ENCODE assay signal across 8 cellular contexts in genomic region chr1:169486281-169486904, GRCh38. TPM values are rescaled to one million over a fixed set of nuclear protein-coding genes. Genes with fewer than 3 reads are reported as not detected.
DNase-seq lines count a peak whose midpoint lies in the region; ATAC-seq, FAIRE-seq and TF ChIP-seq lines count a peak whose summit lies in the region.

No MANE protein-coding gene starts in this region.

- SMC1A ChIA-PET in GM12878 (lab: Charles Lee; ENCODE audit: uncharacterized antibody, unreplicated experiment): interaction anchor here (0.8 to 1.7 kb wide), 8 partner anchors 10 to 1047 kb away, joined by 3 to 8 read pairs (median 3); partner anchors contain the start of genes BLZF1 and CCDC181

- peak overlapping the region; percentile 87 for H3K4me3 Mint-ChIP-seq in Calu3 (ENCODE audit: low read depth, unreplicated experiment)

- BruUV-seq in Calu3 (replicated peaks; lab: Mats Ljungman, UMichigan): TSS peak; percentile 85
- BruUV-seq in GM12878 (replicated peaks; lab: Mats Ljungman, UMichigan): TSS peak; percentile 89

- H4K20me1 ChIP-seq in GM12878 (ENCODE audit: control insufficient read depth, insufficient read depth): no peaks in the 10 kb centered on the region

- TF ChIP-seq EP300 in GM12878 (IDR thresholded peaks at IDR 0.05; ENCODE audit: borderline replicate concordance in 1 of 2, control insufficient read depth in 1 of 2, low read depth in 2 of 2, low read length in 2 of 2): no peak

- no peaks in the 10 kb centered on the region for H3K9me3 ChIP-seq in GM12878 (replicated peaks; ENCODE audit: control insufficient read depth, insufficient read depth, low read length)
- H3K9me3 ChIP-seq in thoracic aorta: no peaks in the 10 kb centered on the region

- TF ChIP-seq RAD21 in GM12878 (IDR thresholded peaks at IDR 0.05; ENCODE audit: insufficient read depth, low read depth, low read length): no peak

- H2AFZ ChIP-seq in GM12878 (ENCODE audit: control insufficient read depth, low read depth, low read length): peak overlapping the region; percentile 98

- H3K9ac ChIP-seq in GM12878 (ENCODE audit: control insufficient read depth, insufficient read depth, low read length): peak overlapping the region; percentile 80

- no peak; the same call in 2 of the 3 replicates for ATAC-seq in GM12878
- ATAC-seq in thoracic aorta (ENCODE audit: insufficient number of reproducible peaks, low FRiP score, low read depth): peak; percentile 2
- no peak for ATAC-seq in GM21423 (IDR thresholded peaks at IDR 0.05; ENCODE audit: unreplicated experiment)
- no peak for ATAC-seq in HG03095 (IDR thresholded peaks at IDR 0.05; ENCODE audit: unreplicated experiment)

- H3K4me2 ChIP-seq in GM12878 (ENCODE audit: control insufficient read depth, insufficient read depth): peak overlapping the region; percentile 100

- H3K27ac ChIP-seq in HL-60 (replicated peaks) (peak overlapping the region; percentile 83), GM12878 (ENCODE audit: control insufficient read depth, insufficient read depth) (peak overlapping the region; percentile 65), layer of hippocampus (ENCODE audit: low read depth, low read length) (peak overlapping the region; percentile 71), thoracic aorta (peak overlapping the region; percentile 97 to 99)

- TF ChIP-seq CTCF in Calu3 (IDR thresholded peaks at IDR 0.05; ENCODE audit: unreplicated experiment) (no peak), HL-60 (IDR thresholded peaks at IDR 0.05; ENCODE audit: insufficient read depth, low read length) (no peak), GM12878 (IDR thresholded peaks at IDR 0.05 in 2 of 3, conservative IDR thresholded peaks at IDR 0.05 in 1 of 3; ENCODE audit: control insufficient read depth in 2 of 3, extremely low read depth in 1 of 3, insufficient read depth in 1 of 3, low read depth in 3 of 3, low read length in 3 of 3) (no peak), thoracic aorta (IDR thresholded peaks at IDR 0.05) (no peak)

- peaks cover 11% of the 10 kb centered on the region for H3K79me2 ChIP-seq in GM12878 (ENCODE audit: control insufficient read depth, insufficient read depth, low read length)

- no peaks in the 10 kb centered on the region for H3K27me3 ChIP-seq in HL-60 (ENCODE audit: insufficient read depth, poor library complexity, severe bottlenecking)
- no peaks in the 10 kb centered on the region for H3K27me3 ChIP-seq in GM12878 (replicated peaks in 1 of 2; ENCODE audit: control insufficient read depth in 2 of 2, insufficient read depth in 2 of 2, low read length in 1 of 2)
- no peaks in the 10 kb centered on the region for H3K27me3 ChIP-seq in layer of hippocampus (ENCODE audit: control insufficient read depth, insufficient read depth, low read length)
- no peaks in the 10 kb centered on the region for H3K27me3 ChIP-seq in thoracic aorta (replicated peaks; ENCODE audit: insufficient read depth)

- no peaks in the 10 kb centered on the region for H3K27me3 Mint-ChIP-seq in Calu3 (ENCODE audit: unreplicated experiment)

- POLR2A ChIA-PET in GM12878 (lab: Charles Lee): interaction anchor here (0.9 kb wide), 3 partner anchors 40 to 169 kb away, joined by 3 to 5 read pairs (median 3); no protein-coding TSS in a partner anchor

- no peaks in the 10 kb centered on the region for H3K9me3 Mint-ChIP-seq in Calu3 (ENCODE audit: low read depth, unreplicated experiment)

- TF ChIP-seq POLR2A in GM12878 (IDR thresholded peaks at IDR 0.05; ENCODE audit: low read depth, low read length): no peak

- peaks cover 57% of the 10 kb centered on the region for H3K36me3 Mint-ChIP-seq in Calu3 (ENCODE audit: insufficient read depth, unreplicated experiment)

- H3K4me3 ChIP-seq in HL-60 (replicated peaks; ENCODE audit: insufficient read depth, low read length) (peak overlapping the region; percentile 83), GM12878 (peak overlapping the region; percentile 59), thoracic aorta (peak overlapping the region; percentile 86)

- H3K27ac Mint-ChIP-seq in Calu3 (ENCODE audit: unreplicated experiment): peak overlapping the region; percentile 99

- CTCF ChIA-PET in Calu3 (lab: Charles Lee): interaction anchor here (1.1 to 3.1 kb wide), 7 partner anchors 10 to 226 kb away, joined by 3 to 25 read pairs (median 7); partner anchors contain the start of genes BLZF1, F5 and NME7
- CTCF ChIA-PET in GM12878 (lab: Yijun Ruan, JAX): interaction anchor here (1.0 to 1.1 kb wide), 3 partner anchors 42 to 1144 kb away, joined by 3 to 4 read pairs (median 3); no protein-coding TSS in a partner anchor

- intact Hi-C loops in Calu3 (cut with micrococcal nuclease; ENCODE audit: unreplicated experiment) (loop anchor here (1.0 to 5.0 kb wide), 4 partner anchors 22 to 60 kb away; no protein-coding TSS in a partner anchor), GM12878 (cut with micrococcal nuclease; ENCODE audit: unreplicated experiment) (loop anchor here (2.0 to 5.0 kb wide), 3 partner anchors 41 to 311 kb away; partner anchors contain the start of gene BLZF1)

- peaks cover 55% of the 10 kb centered on the region for H3K4me1 Mint-ChIP-seq in Calu3 (ENCODE audit: low read depth, unreplicated experiment)

- H3K36me3 ChIP-seq in GM12878 (ENCODE audit: control insufficient read depth in 2 of 2, insufficient read depth in 2 of 2, low read length in 1 of 2) (no peaks in the 10 kb centered on the region), thoracic aorta (no peaks in the 10 kb centered on the region)

- RAD21 ChIA-PET in GM12878 (lab: Charles Lee; ENCODE audit: unreplicated experiment): interaction anchor here (0.6 to 1.7 kb wide), 6 partner anchors 11 to 422 kb away, joined by 3 to 4 read pairs (median 4); no protein-coding TSS in a partner anchor

- in situ Hi-C loops in GM12878 (cut with MboI): no loop called here

- H3K4me1 ChIP-seq in GM12878 (ENCODE audit: control insufficient read depth, insufficient read depth, low read length) (peaks cover 14% of the 10 kb centered on the region), thoracic aorta (ENCODE audit: control insufficient read depth in 1 of 2, low read depth in 2 of 2) (peaks cover 16 to 32% of the 10 kb centered on the region in 2 donors)

- WGBS in GM12878 (ENCODE audit: insufficient coverage, insufficient replicate concordance, low lambda C conversion rate, missing lambda C conversion rate): under 1% methylated on average over 13 of the region's 13 CpGs

- no peak for FAIRE-seq in GM12878 (lab: Jason Lieb, UNC)

- DNase-seq in Calu3: no peak
- DNase-seq in HL-60 (ENCODE audit: low read depth in 1 of 2, low spot score in 1 of 2): no peak
- DNase-seq in GM12878 (ENCODE audit: low read depth, low spot score): no peak
- no peak for DNase-seq in thoracic aorta (ENCODE audit: low spot score)
- no peak for DNase-seq in KG1 (lab: John Stamatoyannopoulos, UW)

TF ChIP-seq in GM12878, 131 proteins besides CTCF, POLR2A, EP300 and RAD21 (continues in another document):
- TF ChIP-seq NR2F1 (conservative IDR thresholded peaks at IDR 0.05) (no peak), SMAD5 (IDR thresholded peaks at IDR 0.05; ENCODE audit: low read depth) (no peak), POU2F2 (IDR thresholded peaks at IDR 0.05; ENCODE audit: borderline replicate concordance, low read depth, low read length) (0 out of 3 replicates have a peak, but pooled peaks have one; percentile 0)

RNA-seq across cellular contexts. Expression of gene SLC19A2, which starts 0.6 kb away (rescaled TPM):
- total RNA-seq in Calu3 (2022): 22.0 and 24.2 TPM in 2 replicates
- 16.0 and 16.6 TPM in 2 replicates for total RNA-seq in GM12878 (2013; cell fraction: nucleolus; rRNA removed)
- 3.7 and 3.8 TPM in 2 replicates for total RNA-seq in GM12878 (2014; rRNA removed)
- 2.9 and 3.5 TPM in 2 replicates for total RNA-seq in GM12878 (2014; rRNA removed; fragmentation: Illumina TruSeq; extraction: Trizol)
- 2.2 and 2.3 TPM in 2 replicates for total RNA-seq in GM12878 (2021)
- 0.88 TPM for polyA plus RNA-seq in GM12878 (2011; ENCODE audit: low read depth)
- 7.8 and 9.3 TPM in 2 replicates for polyA plus RNA-seq in GM12878 (2011; rRNA removed)
- 4.1 and 4.6 TPM in 2 replicates for polyA plus RNA-seq in GM12878 (2011; cell fraction: cytosol; rRNA removed)
- 5.6 and 5.7 TPM in 2 replicates for polyA plus RNA-seq in GM12878 (2011; cell fraction: nucleus; rRNA removed)
- 1.6 and 2.3 TPM in 2 replicates for polyA plus RNA-seq in GM12878 (2012)
- 3.1 and 3.7 TPM in 2 replicates for polyA plus RNA-seq in GM12878 (2014; fragmentation: Illumina TruSeq; extraction: Trizol)
- polyA plus RNA-seq in GM12878 (2014; fragmentation: Nextera tagmentation; extraction: Ambion mirVana): 1 to 10 TPM; 1.2 to 1.3 TPM
- polyA plus RNA-seq in GM12878 (2014; rRNA removed): 2.2 and 2.7 TPM in 2 replicates
- 1 to 10 TPM; 1.8 to 1.9 TPM for polyA plus RNA-seq in GM12878 (2016; fragmentation: Nextera tagmentation; extraction: Ambion mirVana)
- 9.3 and 9.9 TPM in 2 replicates for polyA minus RNA-seq in GM12878 (2011; rRNA and poly(A)+ RNA removed)
- 2.9 and 3.3 TPM in 2 replicates for polyA minus RNA-seq in GM12878 (2011; cell fraction: cytosol; rRNA and poly(A)+ RNA removed)
- polyA minus RNA-seq in GM12878 (2011; cell fraction: nucleus; rRNA and poly(A)+ RNA removed): 4.6 and 7.3 TPM in 2 replicates
- 10 to 100 TPM; 17.7 to 39.7 TPM for total RNA-seq in thoracic aorta

RNA-seq across cellular contexts. Expression of gene CCDC181, which starts 59.1 kb away (rescaled TPM):
- total RNA-seq in Calu3 (2022) (0.64 and 0.71 TPM in 2 replicates), GM12878 (2014; rRNA removed) (not detected in 2 replicates), GM12878 (2014; rRNA removed; fragmentation: Illumina TruSeq; extraction: Trizol) (not detected in 2 replicates), GM12878 (2021) (not detected in 2 replicates), thoracic aorta (1 to 10 TPM in 1 of 2 donors, under 1 TPM in 1; 0.54 to 2.9 TPM)
- not detected in 2 replicates for total RNA-seq in GM12878 (2013; cell fraction: nucleolus; rRNA removed)
- polyA plus RNA-seq in GM12878 (2011; ENCODE audit: low read depth): not detected
- polyA plus RNA-seq in GM12878 (2011; rRNA removed) (not detected in 2 replicates), GM12878 (2014; fragmentation: Illumina TruSeq; extraction: Trizol) (not detected in 2 replicates), GM12878 (2014; fragmentation: Nextera tagmentation; extraction: Ambion mirVana) (not detected), GM12878 (2014; rRNA removed) (not detected in 2 replicates), GM12878 (2016; fragmentation: Nextera tagmentation; extraction: Ambion mirVana) (not detected)
- polyA plus RNA-seq in GM12878 (2011; cell fraction: cytosol; rRNA removed): not detected in 2 replicates
- not detected in 2 replicates for polyA plus RNA-seq in GM12878 (2011; cell fraction: nucleus; rRNA removed)
- not detected in 2 replicates for polyA plus RNA-seq in GM12878 (2012)
- polyA minus RNA-seq in GM12878 (2011; rRNA and poly(A)+ RNA removed): not detected in 2 replicates
- not detected in 2 replicates for polyA minus RNA-seq in GM12878 (2011; cell fraction: cytosol; rRNA and poly(A)+ RNA removed)
- 0.24 TPM in 1 of 2 replicates, not detected in the other for polyA minus RNA-seq in GM12878 (2011; cell fraction: nucleus; rRNA and poly(A)+ RNA removed)
